Comparison of ENCODE assay signal across 8 cellular contexts in genomic region chr3:197224034-197224444, GRCh38.
DNase-seq lines count a peak whose midpoint lies in the region; ATAC-seq, FAIRE-seq and TF ChIP-seq lines count a peak whose summit lies in the region.

No MANE protein-coding gene starts in this region.

- H3K4me2 ChIP-seq in PC-3 (ENCODE audit: low read length), result no peak overlapping the region

- H3K9me3 ChIP-seq in PC-3 (ENCODE audit: low read length), result no peaks in the 10 kb centered on the region
- H3K9me3 ChIP-seq in naive thymus-derived CD4-positive, alpha-beta T cell (ENCODE audit: control insufficient read depth in 2 of 3, low read length in 3 of 3), result no peaks in the 10 kb centered on the region
- no peaks in the 10 kb centered on the region for H3K9me3 ChIP-seq in effector memory CD4-positive, alpha-beta T cell (ENCODE audit: control insufficient read depth, low read length)

- H3K79me2 ChIP-seq in PC-3 (ENCODE audit: low read length), result peaks cover 86% of the 10 kb centered on the region

- H3K27ac Mint-ChIP-seq in naive thymus-derived CD4-positive, alpha-beta T cell, result no peak overlapping the region

- H3K36me3 ChIP-seq in PC-3 (ENCODE audit: low read depth, low read length), result peaks cover 4% of the 10 kb centered on the region; the same call in 1 of the 2 replicates
- no peaks in the 10 kb centered on the region for H3K36me3 ChIP-seq in naive thymus-derived CD4-positive, alpha-beta T cell (ENCODE audit: control insufficient read depth in 2 of 3, insufficient read depth in 3 of 3, low read length in 3 of 3)
- no peaks in the 10 kb centered on the region for H3K36me3 ChIP-seq in effector memory CD4-positive, alpha-beta T cell (ENCODE audit: control insufficient read depth, insufficient read depth, low read length)

- H3K4me3 Mint-ChIP-seq in naive thymus-derived CD4-positive, alpha-beta T cell, result no peak overlapping the region

- intact Hi-C loops in PC-3 (cut with micrococcal nuclease) (loop anchor here (1.0 kb wide), 2 partner anchors 230 to 286 kb away; no protein-coding TSS in a partner anchor), posterior cingulate gyrus (cut with DNase I) (loop anchor here (2.0 kb wide), 1 partner anchor 287 kb away; no protein-coding TSS in a partner anchor)
- intact Hi-C loops in naive thymus-derived CD4-positive, alpha-beta T cell (cut with micrococcal nuclease), result loop anchor here (1.0 to 5.0 kb wide), 4 partner anchors 32 to 286 kb away; no protein-coding TSS in a partner anchor

- H3K9me3 Mint-ChIP-seq in naive thymus-derived CD4-positive, alpha-beta T cell, result no peaks in the 10 kb centered on the region

- POLR2A ChIA-PET in PC-3 (lab: Charles Lee; ENCODE audit: unreplicated experiment), result no interaction called here
- POLR2A ChIA-PET in naive thymus-derived CD4-positive, alpha-beta T cell (lab: Charles Lee), result no interaction called here

- no peak overlapping the region for H3K9ac ChIP-seq in PC-3 (ENCODE audit: low read length)

- no peaks in the 10 kb centered on the region for H3K27me3 ChIP-seq in PC-3 (ENCODE audit: low read length)
- no peaks in the 10 kb centered on the region for H3K27me3 ChIP-seq in naive thymus-derived CD4-positive, alpha-beta T cell (ENCODE audit: control insufficient read depth in 2 of 2, insufficient read depth in 2 of 2, low read length in 2 of 2)
- H3K27me3 ChIP-seq in effector memory CD4-positive, alpha-beta T cell (replicated peaks; ENCODE audit: control insufficient read depth, insufficient read depth, low read length, poor library complexity, severe bottlenecking), result no peaks in the 10 kb centered on the region

- peak; percentile 83 for TF ChIP-seq CTCF in PC-3 (conservative IDR thresholded peaks at IDR 0.05; ENCODE audit: low read depth, low read length)
- peak; percentile 58 for TF ChIP-seq CTCF in epithelial cell of esophagus (IDR thresholded peaks at IDR 0.05; ENCODE audit: insufficient read depth, low read depth, low read length, missing control alignments)

- no peak overlapping the region for H2AFZ ChIP-seq in PC-3 (ENCODE audit: low read length)

- H3K4me3 ChIP-seq in PC-3 (ENCODE audit: low read length) (no peak overlapping the region), epithelial cell of esophagus (ENCODE audit: low read length) (no peak overlapping the region)
- no peak overlapping the region for H3K4me3 ChIP-seq in naive thymus-derived CD4-positive, alpha-beta T cell (ENCODE audit: low read length)
- H3K4me3 ChIP-seq in effector memory CD4-positive, alpha-beta T cell (ENCODE audit: insufficient read depth, low read depth, low read length, poor library complexity, severe bottlenecking), result no peak overlapping the region

- ATAC-seq in PC-3 (peak; percentile 90), HG02938 (IDR thresholded peaks at IDR 0.05; ENCODE audit: unreplicated experiment) (no peak)
- no peak for ATAC-seq in naive thymus-derived CD4-positive, alpha-beta T cell

- CTCF ChIA-PET in PC-3 (lab: Charles Lee), result no interaction called here
- CTCF ChIA-PET in naive thymus-derived CD4-positive, alpha-beta T cell (lab: Charles Lee), result interaction anchor here (1.0 to 2.4 kb wide), 5 partner anchors 11 to 375 kb away, joined by 3 to 10 read pairs (median 4); no protein-coding TSS in a partner anchor

- H3F3A ChIP-seq in PC-3 (ENCODE audit: low read length, unreplicated experiment), result no peaks in the 10 kb centered on the region

- BruUV-seq in PC-3 (replicated peaks; lab: Mats Ljungman, UMichigan), result no TSS peak

- H3K9me2 ChIP-seq in PC-3 (replicated peaks; ENCODE audit: low read length), result no peaks in the 10 kb centered on the region

- FAIRE-seq in HTR-8/SVneo (lab: Jason Lieb, UNC), result no peak

- peaks cover 11% of the 10 kb centered on the region; the same call in 1 of the 2 replicates for H4K20me1 ChIP-seq in PC-3 (ENCODE audit: low read length)

- peak; percentile 38 for DNase-seq in DMS79 (lab: John Stamatoyannopoulos, UW)
- peak; percentile 58 for DNase-seq in HTR-8/SVneo (ENCODE audit: insufficient read length, low spot score)
- peak; percentile 81 for DNase-seq in PC-3
- DNase-seq in epithelial cell of esophagus (ENCODE audit: low read depth), result peak; percentile 60
- DNase-seq in naive thymus-derived CD4-positive, alpha-beta T cell, result peak in 5 of 9 donors; percentile 23 to 43 (median 36)
- DNase-seq in effector memory CD4-positive, alpha-beta T cell, result no peak
- no peak for DNase-seq in posterior cingulate gyrus

- no peaks in the 10 kb centered on the region for H3K27me3 Mint-ChIP-seq in naive thymus-derived CD4-positive, alpha-beta T cell

- no peaks in the 10 kb centered on the region for H3K36me3 Mint-ChIP-seq in naive thymus-derived CD4-positive, alpha-beta T cell

- H3K4me1 Mint-ChIP-seq in naive thymus-derived CD4-positive, alpha-beta T cell, result peaks cover 17 to 73% (median 45%) of the 10 kb centered on the region in 7 donors

- no peak overlapping the region for H3K27ac ChIP-seq in PC-3 (ENCODE audit: low read length)
- H3K27ac ChIP-seq in naive thymus-derived CD4-positive, alpha-beta T cell (ENCODE audit: low read depth, low read length), result no peak overlapping the region
- H3K27ac ChIP-seq in effector memory CD4-positive, alpha-beta T cell (ENCODE audit: insufficient read depth, low read length, poor library complexity, severe bottlenecking), result no peak overlapping the region

- H3K4me1 ChIP-seq in PC-3 (ENCODE audit: insufficient read depth, low read length), result no peaks in the 10 kb centered on the region
- no peaks in the 10 kb centered on the region for H3K4me1 ChIP-seq in naive thymus-derived CD4-positive, alpha-beta T cell (ENCODE audit: control insufficient read depth in 2 of 2, insufficient read depth in 2 of 2, low read length in 2 of 2)
- H3K4me1 ChIP-seq in effector memory CD4-positive, alpha-beta T cell (ENCODE audit: control insufficient read depth, insufficient read depth, low read length, poor library complexity, severe bottlenecking), result no peaks in the 10 kb centered on the region

Comparison
In these comparisons a context has a peak if more than half of its experiments do, and no peak if none do; other contexts are left out.
1. DNase-seq: peak in DMS79 (single experiment), HTR-8/SVneo (single experiment), PC-3 (single experiment), epithelial cell of esophagus (single experiment) and naive thymus-derived CD4-positive, alpha-beta T cell (5 of 9); none in effector memory CD4-positive, alpha-beta T cell (0 of 3) and posterior cingulate gyrus (0 of 10).